In genomic region chr1:241532173-241532553, GRCh38 we compare ENCODE assay signal across 8 cellular contexts. TPM values are rescaled to one million over a fixed set of nuclear protein-coding genes. Genes with fewer than 3 reads are reported as not detected.
DNase-seq lines count a peak whose midpoint lies in the region; ATAC-seq and TF ChIP-seq lines count a peak whose summit lies in the region.

TSS of gene KMO (plus strand) at chr1:241532378. CDS start at chr1:241532445, 67 bp downstream.

- H3K27ac ChIP-seq in CD4-positive, alpha-beta T cell (ENCODE audit: low read depth, low read length) = no peak within 1 kb of the TSS
- no peak within 1 kb of the TSS for H3K27ac ChIP-seq in thoracic aorta

- H3K36me3 Mint-ChIP-seq in CD4-positive, alpha-beta T cell (ENCODE audit: low read depth) = no peaks in the 10 kb centered on the region
- H3K36me3 Mint-ChIP-seq in activated T-helper 17 cell treated with anti-CD3 and anti-CD28 coated beads, Interleukin-2, amount 50 U/mL, for 72 hours (ENCODE audit: low read depth) = no peaks in the 10 kb centered on the region

- H3K27me3 Mint-ChIP-seq in CD4-positive, alpha-beta T cell = no peaks in the 10 kb centered on the region
- H3K27me3 Mint-ChIP-seq in activated T-helper 17 cell treated with anti-CD3 and anti-CD28 coated beads, Interleukin-2, amount 50 U/mL, for 72 hours = peaks cover 4% of the 10 kb centered on the region

- in situ Hi-C loops in G401 (cut with HindIII; ENCODE audit: low sequenced_read_pairs) = no loop called here

- H3K4me1 Mint-ChIP-seq in CD4-positive, alpha-beta T cell (ENCODE audit: low read depth) = peaks cover 6% of the 10 kb centered on the region
- H3K4me1 Mint-ChIP-seq in activated T-helper 17 cell treated with anti-CD3 and anti-CD28 coated beads, Interleukin-2, amount 50 U/mL, for 72 hours = peaks cover 5% of the 10 kb centered on the region

- no peaks in the 10 kb centered on the region for H3K4me1 ChIP-seq in thoracic aorta (ENCODE audit: control insufficient read depth in 1 of 2, low read depth in 2 of 2)

- no peak for ATAC-seq in CD4-positive, alpha-beta T cell (ENCODE audit: poor library complexity)
- peak; percentile 18 for ATAC-seq in GM19351 (IDR thresholded peaks at IDR 0.05; ENCODE audit: unreplicated experiment)
- ATAC-seq in HG03432 (IDR thresholded peaks at IDR 0.05; ENCODE audit: unreplicated experiment) = peak; percentile 30
- ATAC-seq in activated T-helper 17 cell treated with anti-CD3 and anti-CD28 coated beads, Interleukin-2, amount 50 U/mL, for 72 hours (replicated peaks) = peak; percentile 49
- ATAC-seq in left colon = peak; percentile 57
- ATAC-seq in thoracic aorta (ENCODE audit: insufficient number of reproducible peaks, low FRiP score, low read depth) = no peak

- no peaks in the 10 kb centered on the region for H3K36me3 ChIP-seq in thoracic aorta

- intact Hi-C loops in CD4-positive, alpha-beta T cell (cut with DNase I, micrococcal nuclease) = loop anchor here (5.0 to 10.0 kb wide), 6 partner anchors 80 to 1795 kb away; partner anchors contain the start of gene MAP1LC3C (in 1 of the 2)
- intact Hi-C loops in left colon (cut with DNase I, micrococcal nuclease) = no loop called here

- peak within 1 kb of the TSS; percentile 42 for H3K27ac Mint-ChIP-seq in CD4-positive, alpha-beta T cell
- H3K27ac Mint-ChIP-seq in activated T-helper 17 cell treated with anti-CD3 and anti-CD28 coated beads, Interleukin-2, amount 50 U/mL, for 72 hours = peak within 1 kb of the TSS; percentile 81

- CTCF ChIA-PET in CD4-positive, alpha-beta T cell (lab: Charles Lee) = interaction anchor here (0.6 kb wide), 1 partner anchor 95 kb away, joined by 3 read pairs; no protein-coding TSS in a partner anchor

- POLR2A ChIA-PET in CD4-positive, alpha-beta T cell (lab: Charles Lee) = interaction anchor here (0.6 to 1.2 kb wide), 3 partner anchors 19 to 108 kb away, joined by 3 to 4 read pairs (median 4); partner anchors contain the start of genes CHML and OPN3

- H3K4me3 ChIP-seq in thoracic aorta = peak within 1 kb of the TSS; percentile 59

- no peaks in the 10 kb centered on the region for H3K27me3 ChIP-seq in CD4-positive, alpha-beta T cell (ENCODE audit: control insufficient read depth, insufficient read depth, low read length)
- no peaks in the 10 kb centered on the region for H3K27me3 ChIP-seq in thoracic aorta (replicated peaks; ENCODE audit: insufficient read depth)

- TF ChIP-seq CTCF in CD4-positive, alpha-beta T cell (IDR thresholded peaks at IDR 0.05) = no peak
- no peak for TF ChIP-seq CTCF in thoracic aorta (IDR thresholded peaks at IDR 0.05)

- H3K9me3 Mint-ChIP-seq in CD4-positive, alpha-beta T cell = no peaks in the 10 kb centered on the region
- no peaks in the 10 kb centered on the region for H3K9me3 Mint-ChIP-seq in activated T-helper 17 cell treated with anti-CD3 and anti-CD28 coated beads, Interleukin-2, amount 50 U/mL, for 72 hours

- H3K4me3 Mint-ChIP-seq in CD4-positive, alpha-beta T cell = peak within 1 kb of the TSS; percentile 97
- H3K4me3 Mint-ChIP-seq in activated T-helper 17 cell treated with anti-CD3 and anti-CD28 coated beads, Interleukin-2, amount 50 U/mL, for 72 hours = peak within 1 kb of the TSS; percentile 85

- no peak for DNase-seq in CD4-positive, alpha-beta T cell
- DNase-seq in left colon = no peak
- no peak for DNase-seq in thoracic aorta (ENCODE audit: low spot score)
- no peak for DNase-seq in NCI-H524 (lab: John Stamatoyannopoulos, UW)
- no peak for DNase-seq in G401 (ENCODE audit: low spot score)

- no peaks in the 10 kb centered on the region for H3K9me3 ChIP-seq in CD4-positive, alpha-beta T cell (ENCODE audit: control insufficient read depth, low read length)
- no peaks in the 10 kb centered on the region for H3K9me3 ChIP-seq in thoracic aorta

RNA-seq across cellular contexts. Expression of gene KMO, which starts in this region (rescaled TPM):
- not detected for total RNA-seq in CD4-positive, alpha-beta T cell
- under 1 TPM in 1 of 2 donors, not detected in 1; 0.40 TPM for total RNA-seq in activated T-helper 17 cell treated with anti-CD3 and anti-CD28 coated beads, Interleukin-2, amount 50 U/mL, for 72 hours
- total RNA-seq in left colon = under 1 TPM; 0.21 to 0.78 TPM
- under 1 TPM; 0.63 to 0.81 TPM for total RNA-seq in thoracic aorta
- total RNA-seq in G401 (2014; rRNA removed; shearing (Covaris generic)) = not detected in 2 replicates

Comparison
In these comparisons a context has a peak if more than half of its experiments do, and no peak if none do; other contexts are left out.
1. Peak in ATAC-seq in activated T-helper 17 cell treated with anti-CD3 and anti-CD28 coated beads, Interleukin-2, amount 50 U/mL, for 72 hours; RNA of the gene not detected or under 1 TPM.
2. Peak in ATAC-seq in left colon; RNA of the gene not detected or under 1 TPM.
3. ATAC-seq: peak in GM19351 (single experiment) and HG03432 (single experiment); none in CD4-positive, alpha-beta T cell (single experiment) and thoracic aorta (single experiment).
4. intact Hi-C loops: an anchor here in CD4-positive, alpha-beta T cell (5.0 to 10.0 kb wide); none called in left colon.